7 cellular contexts compared by ENCODE assay signal in the genomic region with DNA sequence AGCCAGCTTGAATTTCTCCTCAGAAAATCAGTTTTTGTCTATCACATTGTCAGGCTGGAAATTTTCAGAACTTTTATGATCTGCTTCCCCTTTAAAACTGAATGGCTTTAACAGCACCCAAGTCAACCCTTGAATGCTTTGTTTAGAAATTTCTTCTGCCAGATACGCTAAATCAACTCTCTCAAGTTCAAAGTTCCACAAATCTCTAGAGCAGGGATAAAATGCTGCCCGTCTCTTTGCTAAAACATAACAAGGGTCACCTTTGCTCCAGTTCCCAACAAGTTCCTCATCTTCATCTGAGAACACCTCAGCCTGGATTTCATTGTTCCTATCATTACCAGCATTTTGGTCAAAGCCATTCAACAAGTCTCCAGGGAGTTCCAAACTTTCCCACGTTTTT.
DNase-seq lines count a peak whose midpoint lies in the region; ATAC-seq and TF ChIP-seq lines count a peak whose summit lies in the region.
"Not testable (repeated sequence)": the region's sequence is repeated elsewhere in the genome, so short reads cannot be mapped to it uniquely, and the experiment has no call there.

No MANE protein-coding gene starts in this region.

- H3K9ac ChIP-seq in SK-N-MC (ENCODE audit: insufficient read length), result peak overlapping the region; percentile 68
- H3K9ac ChIP-seq in liver (ENCODE audit: low read depth in 1 of 2, low read length in 2 of 2), result not testable (repeated sequence)

- H3K4me1 ChIP-seq in A673 (ENCODE audit: insufficient read depth, low read length, poor library complexity, severe bottlenecking); GM23338 (ENCODE audit: insufficient read depth); PC-9 (replicated peaks; ENCODE audit: insufficient read depth); liver (ENCODE audit: control insufficient read depth in 4 of 4, insufficient read depth in 4 of 4, low read length in 3 of 4): not testable (repeated sequence)
- H3K4me1 ChIP-seq in thyroid gland, result peaks cover 29 to 35% of the 10 kb centered on the region in 2 donors

- not testable (repeated sequence) for H3K27me3 Mint-ChIP-seq in GM23338 (ENCODE audit: insufficient read depth, low read depth, poor library complexity); progenitor cell of endocrine pancreas

- TF ChIP-seq CTCF in A673 (conservative IDR thresholded peaks at IDR 0.05; ENCODE audit: low read depth, low read length); GM23338 (conservative IDR thresholded peaks at IDR 0.05; ENCODE audit: low read depth in 2 of 2); PC-9 (conservative IDR thresholded peaks at IDR 0.05); liver (IDR thresholded peaks at IDR 0.05; ENCODE audit: low read depth, low read length, missing input control); progenitor cell of endocrine pancreas (IDR thresholded peaks at IDR 0.05; ENCODE audit: unreplicated experiment); thyroid gland (IDR thresholded peaks at IDR 0.05): not testable (repeated sequence)

- H3K27ac ChIP-seq in A673 (ENCODE audit: low read depth, low read length, poor library complexity, severe bottlenecking), result peak overlapping the region; percentile 14
- H3K27ac ChIP-seq in GM23338 (ENCODE audit: low read depth); PC-9; liver (ENCODE audit: low read depth in 1 of 2, low read length in 2 of 2): not testable (repeated sequence)
- H3K27ac ChIP-seq in SK-N-MC, result peak overlapping the region; percentile 95
- peak overlapping the region in 2 of 3 donors; percentile 41 to 50 for H3K27ac ChIP-seq in thyroid gland

- H3K27ac Mint-ChIP-seq in GM23338, result not testable (repeated sequence)
- H3K27ac Mint-ChIP-seq in progenitor cell of endocrine pancreas, result peak overlapping the region; percentile 2

- 19% methylated on average over 3 of the region's 3 CpGs for WGBS in liver
- WGBS in thyroid gland, 2 donors, result 21 to 32% methylated on average over 3 of the region's 3 CpGs

- TSS peak; percentile 74 for BruUV-seq in A673 (replicated peaks; lab: Mats Ljungman, UMichigan)
- not testable (repeated sequence) for BruUV-seq in PC-9 (replicated peaks; lab: Mats Ljungman, UMichigan)

- intact Hi-C loops in A673 (cut with micrococcal nuclease; ENCODE audit: unreplicated experiment); PC-9 (cut with micrococcal nuclease; ENCODE audit: unreplicated experiment); thyroid gland (cut with DNase I): not testable (repeated sequence)

- not testable (repeated sequence) for H3K9me3 Mint-ChIP-seq in GM23338; progenitor cell of endocrine pancreas (ENCODE audit: low read depth)

- H3K36me3 ChIP-seq in A673 (ENCODE audit: insufficient read depth, low read length, poor library complexity, severe bottlenecking); GM23338 (ENCODE audit: insufficient read depth); PC-9 (ENCODE audit: low read depth); liver (ENCODE audit: control insufficient read depth in 4 of 4, insufficient read depth in 3 of 4, low read depth in 1 of 4, low read length in 3 of 4); thyroid gland: not testable (repeated sequence)
- H3K36me3 ChIP-seq in SK-N-MC (ENCODE audit: insufficient read depth, low read length), result peaks cover 14% of the 10 kb centered on the region

- not testable (repeated sequence) for H3K4me3 Mint-ChIP-seq in GM23338; progenitor cell of endocrine pancreas (ENCODE audit: low read depth)

- not testable (repeated sequence) for H4K20me1 ChIP-seq in GM23338 (replicated peaks; ENCODE audit: insufficient read depth); PC-9 (ENCODE audit: insufficient read depth)

- POLR2A ChIA-PET in A673 (lab: Charles Lee; ENCODE audit: low non-redundant PET); PC-9 (lab: Charles Lee; ENCODE audit: unreplicated experiment): not testable (repeated sequence)

- H3K36me3 Mint-ChIP-seq in GM23338 (ENCODE audit: low read depth); progenitor cell of endocrine pancreas (ENCODE audit: insufficient read depth): not testable (repeated sequence)

- not testable (repeated sequence) for TF ChIP-seq POLR2A in thyroid gland (IDR thresholded peaks at IDR 0.05)

- not testable (repeated sequence) for H3K4me1 Mint-ChIP-seq in GM23338; progenitor cell of endocrine pancreas (ENCODE audit: low read depth)

- H3K4me3 ChIP-seq in A673 (ENCODE audit: low read depth, low read length, poor library complexity, severe bottlenecking); GM23338; PC-9; liver (ENCODE audit: low read depth in 1 of 3, low read length in 3 of 3); thyroid gland (replicated peaks in 1 of 3): not testable (repeated sequence)
- peak overlapping the region; percentile 76 for H3K4me3 ChIP-seq in SK-N-MC

- H3K4me2 ChIP-seq in GM23338, PC-9: not testable (repeated sequence)

- not testable (repeated sequence) for H3K9me3 ChIP-seq in A673 (ENCODE audit: low read depth, low read length, poor library complexity, severe bottlenecking); PC-9 (ENCODE audit: insufficient read depth, low read depth); SK-N-MC (ENCODE audit: low read depth, low read length); liver (ENCODE audit: control insufficient read depth in 4 of 4, low read length in 3 of 4); thyroid gland

- DNase-seq in A673 (ENCODE audit: low spot score) (peak; percentile 27), SK-N-MC (ENCODE audit: low read depth, low spot score) (peak; percentile 63)
- DNase-seq in GM23338 (ENCODE audit: low spot score); PC-9; progenitor cell of endocrine pancreas (ENCODE audit: low spot score, unreplicated experiment); thyroid gland: not testable (repeated sequence)

- not testable (repeated sequence) for TF ChIP-seq RAD21 in liver (IDR thresholded peaks at IDR 0.05)

- not testable (repeated sequence) for ATAC-seq in GM23338

- not testable (repeated sequence) for H3F3A ChIP-seq in GM23338 (replicated peaks; ENCODE audit: low read depth); PC-9 (ENCODE audit: insufficient read depth, low read depth)

- H3K79me2 ChIP-seq in GM23338 (replicated peaks; ENCODE audit: insufficient read depth); PC-9 (ENCODE audit: low read depth): not testable (repeated sequence)

- not testable (repeated sequence) for H3K27me3 ChIP-seq in A673 (replicated peaks; ENCODE audit: insufficient read depth, low read depth, low read length, poor library complexity); GM23338 (ENCODE audit: insufficient read depth); PC-9 (ENCODE audit: insufficient read depth, low read depth); liver (ENCODE audit: control insufficient read depth in 4 of 4, insufficient read depth in 4 of 4, low read length in 3 of 4); thyroid gland

- H2AFZ ChIP-seq in GM23338, result peak overlapping the region; percentile 44; the same call in 1 of the 2 replicates
- 0 out of 2 replicates have a peak overlapping the region, but pooled peaks have one; percentile 48 for H2AFZ ChIP-seq in PC-9

- CTCF ChIA-PET in A673 (lab: Charles Lee); PC-9 (lab: Charles Lee): not testable (repeated sequence)

- H3K9me2 ChIP-seq in GM23338 (ENCODE audit: insufficient read depth); PC-9 (ENCODE audit: insufficient read depth): not testable (repeated sequence)

TF ChIP-seq in liver, 16 proteins besides CTCF, POLR2A, EP300 and RAD21:
- TF ChIP-seq RXRA (IDR thresholded peaks at IDR 0.05), result peak in 1 of 2 donors; percentile 28
- TF ChIP-seq SP1 (IDR thresholded peaks at IDR 0.05), result peak; percentile 53
- TF ChIP-seq HNF4A (conservative IDR thresholded peaks at IDR 0.05), result peak; percentile 30 to 54
